1 cellular context compared by ENCODE assay signal in the genomic region with DNA sequence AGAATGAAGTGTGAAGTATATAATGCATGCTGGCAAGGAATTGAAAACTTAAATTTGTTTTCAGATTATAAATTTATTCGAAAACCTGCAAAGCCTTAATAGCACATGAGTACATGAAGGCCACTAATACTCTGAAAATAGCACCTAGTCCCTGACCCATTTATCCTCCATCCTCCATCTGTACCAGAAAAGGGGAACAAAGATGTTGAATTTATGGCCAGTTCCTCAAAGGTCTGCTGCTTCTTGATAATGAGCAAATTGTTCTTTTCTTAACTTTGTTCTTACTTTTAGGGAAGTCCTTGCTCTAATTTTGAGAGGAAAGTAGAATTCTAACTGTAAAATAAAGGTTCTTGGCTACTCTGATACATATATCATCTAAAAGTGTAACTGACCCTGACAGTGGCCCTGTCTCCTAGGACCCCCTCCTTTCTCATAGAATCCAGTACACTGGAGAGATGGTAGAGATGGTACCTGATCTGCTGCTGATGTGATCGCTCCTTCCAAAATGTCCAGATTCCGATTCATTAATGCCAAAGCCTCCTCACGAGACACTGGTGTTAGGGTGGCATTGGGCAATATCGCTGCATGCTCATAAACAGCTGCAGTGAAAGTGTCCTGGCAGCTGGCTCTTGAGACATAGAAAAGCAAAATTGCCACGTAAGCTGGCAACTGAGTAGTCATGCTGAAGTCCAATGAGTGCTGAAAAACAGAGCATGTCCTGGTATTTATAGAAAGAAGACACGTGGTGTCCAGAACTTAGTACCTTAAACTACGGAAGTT.
TF ChIP-seq lines count a peak whose summit lies in the region.

A gene with protein sequence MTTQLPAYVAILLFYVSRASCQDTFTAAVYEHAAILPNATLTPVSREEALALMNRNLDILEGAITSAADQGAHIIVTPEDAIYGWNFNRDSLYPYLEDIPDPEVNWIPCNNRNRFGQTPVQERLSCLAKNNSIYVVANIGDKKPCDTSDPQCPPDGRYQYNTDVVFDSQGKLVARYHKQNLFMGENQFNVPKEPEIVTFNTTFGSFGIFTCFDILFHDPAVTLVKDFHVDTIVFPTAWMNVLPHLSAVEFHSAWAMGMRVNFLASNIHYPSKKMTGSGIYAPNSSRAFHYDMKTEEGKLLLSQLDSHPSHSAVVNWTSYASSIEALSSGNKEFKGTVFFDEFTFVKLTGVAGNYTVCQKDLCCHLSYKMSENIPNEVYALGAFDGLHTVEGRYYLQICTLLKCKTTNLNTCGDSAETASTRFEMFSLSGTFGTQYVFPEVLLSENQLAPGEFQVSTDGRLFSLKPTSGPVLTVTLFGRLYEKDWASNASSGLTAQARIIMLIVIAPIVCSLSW (minus strand): TSS at position 701 of the 780 bp plus-strand sequence. CDS start 20 bp downstream, at position 681.

TF ChIP-seq in K562, 482 proteins besides CTCF, POLR2A, EP300 and RAD21 (continued from another document):
- TF ChIP-seq ETV1 (tag; conservative IDR thresholded peaks at IDR 0.05; ENCODE audit: low read depth): no peak
